In the genomic region with DNA sequence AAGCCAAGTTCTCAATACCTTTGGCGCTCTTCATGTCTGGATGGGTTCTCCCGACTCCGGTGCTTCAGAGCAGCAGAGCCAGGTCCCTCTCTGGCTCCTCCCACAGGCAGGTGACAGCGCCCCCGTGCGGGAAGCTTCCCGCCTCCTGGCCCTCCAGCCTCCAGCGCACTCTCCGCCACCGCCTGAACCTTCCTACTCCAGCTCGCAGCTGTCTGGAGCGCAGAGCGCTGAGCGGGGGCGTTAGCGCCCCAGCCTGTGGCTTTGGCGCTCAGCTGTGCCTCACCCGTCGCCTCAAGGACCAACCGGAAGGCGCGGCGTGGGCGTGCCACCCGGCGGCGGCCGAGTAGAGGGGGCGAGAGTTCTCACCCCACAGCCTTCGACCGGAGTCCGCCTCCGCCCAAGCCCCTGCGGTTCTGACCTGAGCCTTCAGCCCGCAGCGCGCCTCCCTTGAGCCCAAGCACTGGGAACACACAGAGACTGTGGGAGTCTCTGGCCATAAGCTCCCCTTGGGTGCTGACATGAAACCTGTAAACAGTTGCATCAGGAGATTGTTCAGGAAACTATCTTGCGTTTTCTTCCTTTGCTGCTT, we compare ENCODE assay signal across 1 cellular context.
A peak's percentile ranks its signal among the peaks of the same experiment; 100 is the strongest.
TF ChIP-seq lines count a peak whose summit lies in the region.

A gene with protein sequence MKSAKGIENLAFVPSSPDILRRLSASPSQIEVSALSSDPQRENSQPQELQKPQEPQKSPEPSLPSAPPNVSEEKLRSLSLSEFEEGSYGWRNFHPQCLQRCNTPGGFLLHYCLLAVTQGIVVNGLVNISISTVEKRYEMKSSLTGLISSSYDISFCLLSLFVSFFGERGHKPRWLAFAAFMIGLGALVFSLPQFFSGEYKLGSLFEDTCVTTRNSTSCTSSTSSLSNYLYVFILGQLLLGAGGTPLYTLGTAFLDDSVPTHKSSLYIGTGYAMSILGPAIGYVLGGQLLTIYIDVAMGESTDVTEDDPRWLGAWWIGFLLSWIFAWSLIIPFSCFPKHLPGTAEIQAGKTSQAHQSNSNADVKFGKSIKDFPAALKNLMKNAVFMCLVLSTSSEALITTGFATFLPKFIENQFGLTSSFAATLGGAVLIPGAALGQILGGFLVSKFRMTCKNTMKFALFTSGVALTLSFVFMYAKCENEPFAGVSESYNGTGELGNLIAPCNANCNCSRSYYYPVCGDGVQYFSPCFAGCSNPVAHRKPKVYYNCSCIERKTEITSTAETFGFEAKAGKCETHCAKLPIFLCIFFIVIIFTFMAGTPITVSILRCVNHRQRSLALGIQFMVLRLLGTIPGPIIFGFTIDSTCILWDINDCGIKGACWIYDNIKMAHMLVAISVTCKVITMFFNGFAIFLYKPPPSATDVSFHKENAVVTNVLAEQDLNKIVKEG (minus strand): TSS at position 56 of the 589 bp plus-strand sequence. CDS start 22 bp downstream, at position 34.

TF ChIP-seq in WTC11, 78 proteins besides CTCF, POLR2A, EP300 and RAD21 (continued from another document and continues in another):
- TF ChIP-seq, protein P1, sequence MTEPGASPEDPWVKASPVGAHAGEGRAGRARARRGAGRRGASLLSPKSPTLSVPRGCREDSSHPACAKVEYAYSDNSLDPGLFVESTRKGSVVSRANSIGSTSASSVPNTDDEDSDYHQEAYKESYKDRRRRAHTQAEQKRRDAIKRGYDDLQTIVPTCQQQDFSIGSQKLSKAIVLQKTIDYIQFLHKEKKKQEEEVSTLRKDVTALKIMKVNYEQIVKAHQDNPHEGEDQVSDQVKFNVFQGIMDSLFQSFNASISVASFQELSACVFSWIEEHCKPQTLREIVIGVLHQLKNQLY (CRISPR knock-in tag; IDR thresholded peaks at IDR 0.05), result no peak
- TF ChIP-seq NFE2L1 (CRISPR knock-in tag; IDR thresholded peaks at IDR 0.05) (no peak), TP53 (CRISPR knock-in tag; IDR thresholded peaks at IDR 0.05) (peak; percentile 66; the same call in 1 of the 2 replicates), KAT7 (CRISPR knock-in tag; IDR thresholded peaks at IDR 0.05; ENCODE audit: borderline replicate concordance) (peak; percentile 66; the same call in 1 of the 2 replicates), ZNF396 (CRISPR knock-in tag; IDR thresholded peaks at IDR 0.05; ENCODE audit: borderline replicate concordance) (no peak), ZNF121 (CRISPR knock-in tag; IDR thresholded peaks at IDR 0.05) (peak; percentile 96), ETV6 (CRISPR knock-in tag; IDR thresholded peaks at IDR 0.05) (peak; percentile 78; the same call in 1 of the 2 replicates), FOXP1 (CRISPR knock-in tag; IDR thresholded peaks at IDR 0.05; ENCODE audit: borderline replicate concordance) (0 out of 2 replicates have a peak, but pooled peaks have one; percentile 22), ZNF219 (CRISPR knock-in tag; IDR thresholded peaks at IDR 0.05; ENCODE audit: borderline replicate concordance) (0 out of 2 replicates have a peak, but pooled peaks have one; percentile 45), NR1H2 (CRISPR knock-in tag; IDR thresholded peaks at IDR 0.05) (no peak), HMGA2 (CRISPR knock-in tag; IDR thresholded peaks at IDR 0.05) (no peak), TEAD1 (CRISPR knock-in tag; IDR thresholded peaks at IDR 0.05) (0 out of 2 replicates have a peak, but pooled peaks have one; percentile 18), ZNF138 (CRISPR knock-in tag; conservative IDR thresholded peaks at IDR 0.05) (no peak; the same call in 1 of the 2 replicates), ZNF671 (CRISPR knock-in tag; IDR thresholded peaks at IDR 0.05) (no peak), FOXK1 (CRISPR knock-in tag; IDR thresholded peaks at IDR 0.05) (peak; percentile 39; the same call in 1 of the 2 replicates), SP1 (CRISPR knock-in tag; conservative IDR thresholded peaks at IDR 0.05) (peak; percentile 87; the same call in 1 of the 2 replicates), RORB (CRISPR knock-in tag; IDR thresholded peaks at IDR 0.05) (no peak), MYBL2 (CRISPR knock-in tag; IDR thresholded peaks at IDR 0.05) (peak; percentile 24; the same call in 1 of the 2 replicates), SMAD3 (CRISPR knock-in tag; IDR thresholded peaks at IDR 0.05; ENCODE audit: borderline replicate concordance) (0 out of 2 replicates have a peak, but pooled peaks have one; percentile 65), ATF1 (CRISPR knock-in tag; IDR thresholded peaks at IDR 0.05) (0 out of 2 replicates have a peak, but pooled peaks have one; percentile 47), NFATC4 (CRISPR knock-in tag; IDR thresholded peaks at IDR 0.05) (no peak), ZNF263 (CRISPR knock-in tag; IDR thresholded peaks at IDR 0.05; ENCODE audit: low read depth) (no peak), CREM (CRISPR knock-in tag; IDR thresholded peaks at IDR 0.05) (0 out of 2 replicates have a peak, but pooled peaks have one; percentile 38), ESRRA (CRISPR knock-in tag; IDR thresholded peaks at IDR 0.05; ENCODE audit: borderline replicate concordance) (peak; percentile 48; the same call in 1 of the 2 replicates), CREB1 (CRISPR knock-in tag; IDR thresholded peaks at IDR 0.05) (peak; percentile 25; the same call in 1 of the 2 replicates)
- TF ChIP-seq, protein P2, sequence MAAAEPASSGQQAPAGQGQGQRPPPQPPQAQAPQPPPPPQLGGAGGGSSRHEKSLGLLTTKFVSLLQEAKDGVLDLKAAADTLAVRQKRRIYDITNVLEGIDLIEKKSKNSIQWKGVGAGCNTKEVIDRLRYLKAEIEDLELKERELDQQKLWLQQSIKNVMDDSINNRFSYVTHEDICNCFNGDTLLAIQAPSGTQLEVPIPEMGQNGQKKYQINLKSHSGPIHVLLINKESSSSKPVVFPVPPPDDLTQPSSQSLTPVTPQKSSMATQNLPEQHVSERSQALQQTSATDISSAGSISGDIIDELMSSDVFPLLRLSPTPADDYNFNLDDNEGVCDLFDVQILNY (CRISPR knock-in tag; IDR thresholded peaks at IDR 0.05), result peak; percentile 76; the same call in 1 of the 2 replicates
- TF ChIP-seq, protein P3, sequence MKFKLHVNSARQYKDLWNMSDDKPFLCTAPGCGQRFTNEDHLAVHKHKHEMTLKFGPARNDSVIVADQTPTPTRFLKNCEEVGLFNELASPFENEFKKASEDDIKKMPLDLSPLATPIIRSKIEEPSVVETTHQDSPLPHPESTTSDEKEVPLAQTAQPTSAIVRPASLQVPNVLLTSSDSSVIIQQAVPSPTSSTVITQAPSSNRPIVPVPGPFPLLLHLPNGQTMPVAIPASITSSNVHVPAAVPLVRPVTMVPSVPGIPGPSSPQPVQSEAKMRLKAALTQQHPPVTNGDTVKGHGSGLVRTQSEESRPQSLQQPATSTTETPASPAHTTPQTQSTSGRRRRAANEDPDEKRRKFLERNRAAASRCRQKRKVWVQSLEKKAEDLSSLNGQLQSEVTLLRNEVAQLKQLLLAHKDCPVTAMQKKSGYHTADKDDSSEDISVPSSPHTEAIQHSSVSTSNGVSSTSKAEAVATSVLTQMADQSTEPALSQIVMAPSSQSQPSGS (CRISPR knock-in tag; IDR thresholded peaks at IDR 0.05; ENCODE audit: borderline replicate concordance, low read depth), result no peak
- TF ChIP-seq, protein P4, sequence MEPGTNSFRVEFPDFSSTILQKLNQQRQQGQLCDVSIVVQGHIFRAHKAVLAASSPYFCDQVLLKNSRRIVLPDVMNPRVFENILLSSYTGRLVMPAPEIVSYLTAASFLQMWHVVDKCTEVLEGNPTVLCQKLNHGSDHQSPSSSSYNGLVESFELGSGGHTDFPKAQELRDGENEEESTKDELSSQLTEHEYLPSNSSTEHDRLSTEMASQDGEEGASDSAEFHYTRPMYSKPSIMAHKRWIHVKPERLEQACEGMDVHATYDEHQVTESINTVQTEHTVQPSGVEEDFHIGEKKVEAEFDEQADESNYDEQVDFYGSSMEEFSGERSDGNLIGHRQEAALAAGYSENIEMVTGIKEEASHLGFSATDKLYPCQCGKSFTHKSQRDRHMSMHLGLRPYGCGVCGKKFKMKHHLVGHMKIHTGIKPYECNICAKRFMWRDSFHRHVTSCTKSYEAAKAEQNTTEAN (CRISPR knock-in tag; IDR thresholded peaks at IDR 0.05), result no peak
- TF ChIP-seq, protein P5, sequence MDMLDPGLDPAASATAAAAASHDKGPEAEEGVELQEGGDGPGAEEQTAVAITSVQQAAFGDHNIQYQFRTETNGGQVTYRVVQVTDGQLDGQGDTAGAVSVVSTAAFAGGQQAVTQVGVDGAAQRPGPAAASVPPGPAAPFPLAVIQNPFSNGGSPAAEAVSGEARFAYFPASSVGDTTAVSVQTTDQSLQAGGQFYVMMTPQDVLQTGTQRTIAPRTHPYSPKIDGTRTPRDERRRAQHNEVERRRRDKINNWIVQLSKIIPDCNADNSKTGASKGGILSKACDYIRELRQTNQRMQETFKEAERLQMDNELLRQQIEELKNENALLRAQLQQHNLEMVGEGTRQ (CRISPR knock-in tag; IDR thresholded peaks at IDR 0.05), result peak; percentile 25; the same call in 1 of the 2 replicates
- TF ChIP-seq, protein P6, sequence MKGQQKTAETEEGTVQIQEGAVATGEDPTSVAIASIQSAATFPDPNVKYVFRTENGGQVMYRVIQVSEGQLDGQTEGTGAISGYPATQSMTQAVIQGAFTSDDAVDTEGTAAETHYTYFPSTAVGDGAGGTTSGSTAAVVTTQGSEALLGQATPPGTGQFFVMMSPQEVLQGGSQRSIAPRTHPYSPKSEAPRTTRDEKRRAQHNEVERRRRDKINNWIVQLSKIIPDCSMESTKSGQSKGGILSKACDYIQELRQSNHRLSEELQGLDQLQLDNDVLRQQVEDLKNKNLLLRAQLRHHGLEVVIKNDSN (CRISPR knock-in tag; IDR thresholded peaks at IDR 0.05), result peak; percentile 41; the same call in 1 of the 2 replicates
- TF ChIP-seq, protein P7, sequence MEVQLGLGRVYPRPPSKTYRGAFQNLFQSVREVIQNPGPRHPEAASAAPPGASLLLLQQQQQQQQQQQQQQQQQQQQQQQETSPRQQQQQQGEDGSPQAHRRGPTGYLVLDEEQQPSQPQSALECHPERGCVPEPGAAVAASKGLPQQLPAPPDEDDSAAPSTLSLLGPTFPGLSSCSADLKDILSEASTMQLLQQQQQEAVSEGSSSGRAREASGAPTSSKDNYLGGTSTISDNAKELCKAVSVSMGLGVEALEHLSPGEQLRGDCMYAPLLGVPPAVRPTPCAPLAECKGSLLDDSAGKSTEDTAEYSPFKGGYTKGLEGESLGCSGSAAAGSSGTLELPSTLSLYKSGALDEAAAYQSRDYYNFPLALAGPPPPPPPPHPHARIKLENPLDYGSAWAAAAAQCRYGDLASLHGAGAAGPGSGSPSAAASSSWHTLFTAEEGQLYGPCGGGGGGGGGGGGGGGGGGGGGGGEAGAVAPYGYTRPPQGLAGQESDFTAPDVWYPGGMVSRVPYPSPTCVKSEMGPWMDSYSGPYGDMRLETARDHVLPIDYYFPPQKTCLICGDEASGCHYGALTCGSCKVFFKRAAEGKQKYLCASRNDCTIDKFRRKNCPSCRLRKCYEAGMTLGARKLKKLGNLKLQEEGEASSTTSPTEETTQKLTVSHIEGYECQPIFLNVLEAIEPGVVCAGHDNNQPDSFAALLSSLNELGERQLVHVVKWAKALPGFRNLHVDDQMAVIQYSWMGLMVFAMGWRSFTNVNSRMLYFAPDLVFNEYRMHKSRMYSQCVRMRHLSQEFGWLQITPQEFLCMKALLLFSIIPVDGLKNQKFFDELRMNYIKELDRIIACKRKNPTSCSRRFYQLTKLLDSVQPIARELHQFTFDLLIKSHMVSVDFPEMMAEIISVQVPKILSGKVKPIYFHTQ (CRISPR knock-in tag; IDR thresholded peaks at IDR 0.05), result no peak
- TF ChIP-seq, protein P8, sequence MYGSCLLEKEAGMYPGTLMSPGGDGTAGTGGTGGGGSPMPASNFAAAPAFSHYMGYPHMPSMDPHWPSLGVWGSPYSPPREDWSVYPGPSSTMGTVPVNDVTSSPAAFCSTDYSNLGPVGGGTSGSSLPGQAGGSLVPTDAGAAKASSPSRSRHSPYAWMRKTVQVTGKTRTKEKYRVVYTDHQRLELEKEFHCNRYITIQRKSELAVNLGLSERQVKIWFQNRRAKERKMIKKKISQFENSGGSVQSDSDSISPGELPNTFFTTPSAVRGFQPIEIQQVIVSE (CRISPR knock-in tag; IDR thresholded peaks at IDR 0.05; ENCODE audit: borderline replicate concordance), result no peak
- TF ChIP-seq, protein P9, sequence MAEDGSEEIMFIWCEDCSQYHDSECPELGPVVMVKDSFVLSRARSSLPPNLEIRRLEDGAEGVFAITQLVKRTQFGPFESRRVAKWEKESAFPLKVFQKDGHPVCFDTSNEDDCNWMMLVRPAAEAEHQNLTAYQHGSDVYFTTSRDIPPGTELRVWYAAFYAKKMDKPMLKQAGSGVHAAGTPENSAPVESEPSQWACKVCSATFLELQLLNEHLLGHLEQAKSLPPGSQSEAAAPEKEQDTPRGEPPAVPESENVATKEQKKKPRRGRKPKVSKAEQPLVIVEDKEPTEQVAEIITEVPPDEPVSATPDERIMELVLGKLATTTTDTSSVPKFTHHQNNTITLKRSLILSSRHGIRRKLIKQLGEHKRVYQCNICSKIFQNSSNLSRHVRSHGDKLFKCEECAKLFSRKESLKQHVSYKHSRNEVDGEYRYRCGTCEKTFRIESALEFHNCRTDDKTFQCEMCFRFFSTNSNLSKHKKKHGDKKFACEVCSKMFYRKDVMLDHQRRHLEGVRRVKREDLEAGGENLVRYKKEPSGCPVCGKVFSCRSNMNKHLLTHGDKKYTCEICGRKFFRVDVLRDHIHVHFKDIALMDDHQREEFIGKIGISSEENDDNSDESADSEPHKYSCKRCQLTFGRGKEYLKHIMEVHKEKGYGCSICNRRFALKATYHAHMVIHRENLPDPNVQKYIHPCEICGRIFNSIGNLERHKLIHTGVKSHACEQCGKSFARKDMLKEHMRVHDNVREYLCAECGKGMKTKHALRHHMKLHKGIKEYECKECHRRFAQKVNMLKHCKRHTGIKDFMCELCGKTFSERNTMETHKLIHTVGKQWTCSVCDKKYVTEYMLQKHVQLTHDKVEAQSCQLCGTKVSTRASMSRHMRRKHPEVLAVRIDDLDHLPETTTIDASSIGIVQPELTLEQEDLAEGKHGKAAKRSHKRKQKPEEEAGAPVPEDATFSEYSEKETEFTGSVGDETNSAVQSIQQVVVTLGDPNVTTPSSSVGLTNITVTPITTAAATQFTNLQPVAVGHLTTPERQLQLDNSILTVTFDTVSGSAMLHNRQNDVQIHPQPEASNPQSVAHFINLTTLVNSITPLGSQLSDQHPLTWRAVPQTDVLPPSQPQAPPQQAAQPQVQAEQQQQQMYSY (CRISPR knock-in tag; IDR thresholded peaks at IDR 0.05), result peak; percentile 91
- TF ChIP-seq, protein P10, sequence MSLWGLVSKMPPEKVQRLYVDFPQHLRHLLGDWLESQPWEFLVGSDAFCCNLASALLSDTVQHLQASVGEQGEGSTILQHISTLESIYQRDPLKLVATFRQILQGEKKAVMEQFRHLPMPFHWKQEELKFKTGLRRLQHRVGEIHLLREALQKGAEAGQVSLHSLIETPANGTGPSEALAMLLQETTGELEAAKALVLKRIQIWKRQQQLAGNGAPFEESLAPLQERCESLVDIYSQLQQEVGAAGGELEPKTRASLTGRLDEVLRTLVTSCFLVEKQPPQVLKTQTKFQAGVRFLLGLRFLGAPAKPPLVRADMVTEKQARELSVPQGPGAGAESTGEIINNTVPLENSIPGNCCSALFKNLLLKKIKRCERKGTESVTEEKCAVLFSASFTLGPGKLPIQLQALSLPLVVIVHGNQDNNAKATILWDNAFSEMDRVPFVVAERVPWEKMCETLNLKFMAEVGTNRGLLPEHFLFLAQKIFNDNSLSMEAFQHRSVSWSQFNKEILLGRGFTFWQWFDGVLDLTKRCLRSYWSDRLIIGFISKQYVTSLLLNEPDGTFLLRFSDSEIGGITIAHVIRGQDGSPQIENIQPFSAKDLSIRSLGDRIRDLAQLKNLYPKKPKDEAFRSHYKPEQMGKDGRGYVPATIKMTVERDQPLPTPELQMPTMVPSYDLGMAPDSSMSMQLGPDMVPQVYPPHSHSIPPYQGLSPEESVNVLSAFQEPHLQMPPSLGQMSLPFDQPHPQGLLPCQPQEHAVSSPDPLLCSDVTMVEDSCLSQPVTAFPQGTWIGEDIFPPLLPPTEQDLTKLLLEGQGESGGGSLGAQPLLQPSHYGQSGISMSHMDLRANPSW (CRISPR knock-in tag; conservative IDR thresholded peaks at IDR 0.05; ENCODE audit: low read depth), result 0 out of 2 replicates have a peak, but pooled peaks have one; percentile 79
